ENCODE assay signal across 22 cellular contexts in the genomic region with DNA sequence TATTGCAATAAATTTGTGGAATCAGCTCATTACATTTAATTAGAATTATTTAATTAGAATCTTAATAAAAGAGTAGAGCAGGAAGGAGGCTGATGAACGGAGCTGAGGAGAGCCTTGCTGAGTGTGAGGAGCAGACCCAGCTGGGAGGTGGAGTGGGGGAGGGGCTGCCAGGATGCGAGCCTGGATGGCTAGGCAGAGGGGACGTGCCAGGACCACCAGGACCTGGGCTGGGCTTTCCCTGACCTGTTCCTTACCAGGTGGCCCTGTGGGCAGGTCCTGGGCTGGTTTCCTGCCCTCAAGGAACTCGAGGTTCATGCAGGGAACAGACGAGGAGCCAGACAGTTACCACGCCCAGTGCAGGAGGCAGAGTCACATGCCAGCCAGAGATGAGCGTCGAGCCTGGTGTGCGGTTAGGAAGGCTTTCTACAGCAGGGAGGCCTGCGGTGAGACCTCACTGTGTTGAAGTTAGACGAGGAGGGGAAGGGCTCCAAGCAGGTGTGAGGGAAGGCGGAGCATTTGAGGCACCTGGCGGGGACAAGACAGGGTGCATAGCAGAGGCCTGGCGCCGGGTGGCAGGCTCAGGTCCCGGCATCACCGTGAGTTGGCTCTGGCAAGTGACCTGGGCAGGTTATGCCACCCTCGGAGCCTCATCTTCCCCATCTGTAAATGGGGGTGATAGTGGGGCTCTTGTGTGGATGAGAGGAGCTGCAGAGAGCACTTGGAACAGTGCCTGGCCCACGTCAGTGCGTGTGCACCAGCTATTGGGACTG.
"Had no signal": no experiment of that assay in that cellular context is flagged by ENCODE, and none has a peak within 500 bp of the region (broad histone marks: within the 10 kb centered on the region; RNA-seq: fewer than 3 reads in every experiment).

No MANE protein-coding gene starts in this region.

- H3K27me3 ChIP-seq: cardiac muscle cell, dorsolateral prefrontal cortex, gastroesophageal sphincter, heart right ventricle, right lobe of liver had no signal

- DNase-seq: activated CD4-positive, alpha-beta memory T cell treated with anti-CD3 and anti-CD28 coated beads, Interleukin-2, amount 10 ng/mL, durations not matched to agents 7 days and 5 days; activated CD4-positive, alpha-beta T cell treated with anti-CD3 and anti-CD28 coated beads for 48 hours; activated naive CD4-positive, alpha-beta T cell; activated naive CD8-positive, alpha-beta T cell treated with anti-CD3 and anti-CD28 coated beads for 36 hours; activated T-cell treated with anti-CD3 and anti-CD28 coated beads, Interleukin-2, amount 50 U/mL, for 1 hour; amniotic stem cell; dorsolateral prefrontal cortex; heart right ventricle; kidney glomerular epithelial cell; left ventricle myocardium inferior; mammary epithelial cell; naive B cell; right lobe of liver; stimulated activated CD4-positive, alpha-beta T cell treated with anti-CD3 and anti-CD28 coated beads, Interleukin-4, amount 100 ng/mL, for 1 hour; stimulated activated naive CD8-positive, alpha-beta T cell treated with anti-CD3 and anti-CD28 coated beads, Interleukin-15, amount 100 ng/mL, for 72 hours; trophoblast cell had no signal

- H2AFZ ChIP-seq: parathyroid adenoma had no signal

- H3K27ac ChIP-seq: cardiac muscle cell, gastroesophageal sphincter, heart right ventricle, left ventricle myocardium inferior, neutrophil, parathyroid adenoma, right lobe of liver had no signal

- H3K36me3 ChIP-seq: cardiac muscle cell, gastroesophageal sphincter, heart right ventricle, left ventricle myocardium inferior, neutrophil, right lobe of liver had no signal

- H3K9me3 ChIP-seq: gastroesophageal sphincter, heart right ventricle, left ventricle myocardium inferior, neutrophil, right lobe of liver had no signal

- H3K4me3 ChIP-seq: cardiac muscle cell, dorsolateral prefrontal cortex, gastroesophageal sphincter, heart right ventricle, left ventricle myocardium inferior, right lobe of liver, smooth muscle cell had no signal

- H3K4me1 ChIP-seq: parathyroid adenoma had no signal

- H3K4me2 ChIP-seq: smooth muscle cell had no signal

- H3K79me2 ChIP-seq: parathyroid adenoma had no signal

- ATAC-seq: activated T-helper 17 cell treated with anti-CD3 and anti-CD28 coated beads, Interleukin-2, amount 50 U/mL, for 72 hours; gastroesophageal sphincter; heart right ventricle; right lobe of liver; stimulated activated naive CD8-positive, alpha-beta T cell treated with anti-CD3 and anti-CD28 coated beads, Interleukin-15, amount 100 ng/mL, for 72 hours had no signal
